Comparison of ENCODE assay signal across 18 cellular contexts in the genomic region with DNA sequence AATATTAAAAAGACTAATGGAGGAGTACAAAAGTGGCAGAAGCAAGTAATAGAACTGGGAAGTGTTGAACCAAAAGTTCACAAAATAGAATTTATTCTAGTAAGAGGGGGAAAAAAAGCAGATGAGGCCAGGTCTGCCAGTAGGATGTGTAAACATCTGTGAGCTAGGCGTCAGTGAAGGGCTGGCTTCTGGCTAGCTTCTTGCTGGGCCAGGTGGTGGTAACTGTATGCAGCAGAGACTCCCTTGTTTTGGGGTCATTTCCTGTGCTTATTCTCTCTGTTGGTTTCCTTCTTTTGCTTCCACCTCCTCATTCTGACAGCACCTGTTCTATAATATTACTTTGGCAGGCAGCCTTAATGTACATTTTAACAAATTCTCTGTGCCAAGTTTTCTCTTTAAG.
A peak's percentile ranks its signal among the peaks of the same experiment; 100 is the strongest.
DNase-seq lines count a peak whose midpoint lies in the region; ATAC-seq and TF ChIP-seq lines count a peak whose summit lies in the region.
"Had no signal": no experiment of that assay in that cellular context is flagged by ENCODE, and none has a peak within 500 bp of the region (broad histone marks: within the 10 kb centered on the region; RNA-seq: fewer than 3 reads in every experiment).

No MANE protein-coding gene starts in this region.

- no peaks in the 10 kb centered on the region for H4K20me1 ChIP-seq in BLaER1

- H3K4me3 ChIP-seq in BLaER1 = no peak overlapping the region
- peak overlapping the region; percentile 10; the same call in 1 of the 2 replicates for H3K4me3 ChIP-seq in HUES64 (ENCODE audit: low read length)
- H3K4me3 ChIP-seq in endodermal cell (ENCODE audit: low read length) = no peak overlapping the region
- no peak overlapping the region for H3K4me3 ChIP-seq in upper lobe of left lung
- H3K4me3 ChIP-seq: pancreas, Peyer's patch, sigmoid colon had no signal

- DNase-seq in NCI-H345 treated with DMSO at 0.1 percent for 48 hours (lab: John Stamatoyannopoulos, UW; ENCODE audit: unreplicated experiment) (peak; percentile 17), endodermal cell (peak; percentile 82), occipital lobe (lab: John Stamatoyannopoulos, UW) (no peak), upper lobe of left lung (no peak), Kasumi-1 (lab: John Stamatoyannopoulos, UW) (no peak)
- DNase-seq in stimulated activated CD4-positive, alpha-beta T cell treated with anti-CD3 and anti-CD28 coated beads, Interleukin-4, amount 100 ng/mL, for 24 hours = no peak
- DNase-seq: activated CD4-positive, alpha-beta memory T cell treated with anti-CD3 and anti-CD28 coated beads for 36 hours; activated naive CD4-positive, alpha-beta T cell treated with anti-CD3 and anti-CD28 coated beads, Interleukin-2, amount 50 U/mL, for 16 hours; activated T-cell treated with anti-CD3 and anti-CD28 coated beads, Interleukin-2, amount 50 U/mL, for 24 hours; CD4-positive, alpha-beta memory T cell; EL; MV-4-11; pancreas; Peyer's patch; sigmoid colon; stimulated activated CD4-positive, alpha-beta T cell treated with anti-CD3 and anti-CD28 coated beads, Interleukin-1b, Interleukin-23, amount 100 ng/mL, for 48 hours had no signal

- H3K36me3 ChIP-seq in BLaER1 (no peaks in the 10 kb centered on the region), HUES64 (ENCODE audit: insufficient read depth, low read length) (no peaks in the 10 kb centered on the region), endodermal cell (ENCODE audit: control insufficient read depth, insufficient read depth, low read length) (no peaks in the 10 kb centered on the region), upper lobe of left lung (no peaks in the 10 kb centered on the region)
- H3K36me3 ChIP-seq: pancreas, Peyer's patch, sigmoid colon had no signal

- 3% methylated on average over 1 of the region's 1 CpG for WGBS in HUES64
- 18% methylated on average over 1 of the region's 1 CpG; no CpG with 5 or more reads in 1 of the 2 experiments for WGBS in endodermal cell (ENCODE audit: insufficient coverage in 1 of 2, insufficient read length in 1 of 2), 2 experiments
- WGBS in upper lobe of left lung, 2 donors = 44 to 67% methylated on average over 1 of the region's 1 CpG

- H3K9me3 ChIP-seq in BLaER1 (no peaks in the 10 kb centered on the region), HUES64 (ENCODE audit: insufficient read depth, low read depth, low read length) (no peaks in the 10 kb centered on the region), endodermal cell (ENCODE audit: control insufficient read depth, low read length) (no peaks in the 10 kb centered on the region), upper lobe of left lung (no peaks in the 10 kb centered on the region)
- H3K9me3 ChIP-seq: pancreas, Peyer's patch, sigmoid colon had no signal

- H3K27ac ChIP-seq in BLaER1 (no peak overlapping the region), HUES64 (ENCODE audit: low read depth, low read length) (peak overlapping the region; percentile 95), endodermal cell (ENCODE audit: low read depth, low read length) (peak overlapping the region; percentile 12), upper lobe of left lung (no peak overlapping the region)
- H3K27ac ChIP-seq: pancreas, Peyer's patch, sigmoid colon had no signal

- no peaks in the 10 kb centered on the region for H3K9me3 Mint-ChIP-seq in endodermal cell

- no peak overlapping the region for H3K4me3 Mint-ChIP-seq in endodermal cell
- H3K4me3 Mint-ChIP-seq: activated CD4-positive, alpha-beta memory T cell treated with anti-CD3 and anti-CD28 coated beads for 36 hours; activated T-cell treated with anti-CD3 and anti-CD28 coated beads, Interleukin-2, amount 50 U/mL, for 24 hours; CD4-positive, alpha-beta memory T cell had no signal

- peaks cover 21% of the 10 kb centered on the region for H3K4me1 Mint-ChIP-seq in endodermal cell
- H3K4me1 Mint-ChIP-seq: CD4-positive, alpha-beta memory T cell had no signal

- H3K27me3 ChIP-seq in BLaER1 (no peaks in the 10 kb centered on the region), HUES64 (ENCODE audit: insufficient read depth, low read length) (no peaks in the 10 kb centered on the region), endodermal cell (ENCODE audit: control insufficient read depth, insufficient read depth, low read length, poor library complexity, severe bottlenecking) (no peaks in the 10 kb centered on the region), upper lobe of left lung (no peaks in the 10 kb centered on the region)
- H3K27me3 ChIP-seq: pancreas, Peyer's patch, sigmoid colon had no signal

- H3K9ac ChIP-seq in BLaER1 = no peak overlapping the region
- H3K9ac ChIP-seq in HUES64 (ENCODE audit: low read depth, low read length) = peak overlapping the region; percentile 46
- no peak overlapping the region for H3K9ac ChIP-seq in endodermal cell (ENCODE audit: extremely low read depth, low read length, poor library complexity, severe bottlenecking)

- H3K4me2 ChIP-seq in BLaER1 = peak overlapping the region; percentile 21

- TF ChIP-seq POLR2A in upper lobe of left lung (IDR thresholded peaks at IDR 0.05) = no peak

- H3K36me3 Mint-ChIP-seq in endodermal cell (ENCODE audit: low read depth) = no peaks in the 10 kb centered on the region
- H3K36me3 Mint-ChIP-seq: activated CD4-positive, alpha-beta memory T cell treated with anti-CD3 and anti-CD28 coated beads for 36 hours; CD4-positive, alpha-beta memory T cell had no signal

- no peak for TF ChIP-seq EP300 in upper lobe of left lung (IDR thresholded peaks at IDR 0.05)

- TF ChIP-seq CTCF in endodermal cell (conservative IDR thresholded peaks at IDR 0.05) (peak; percentile 40), upper lobe of left lung (IDR thresholded peaks at IDR 0.05) (no peak)

- H3K4me1 ChIP-seq in BLaER1 (peaks cover 6% of the 10 kb centered on the region), HUES64 (ENCODE audit: insufficient read depth, low read length) (peaks cover 67% of the 10 kb centered on the region), endodermal cell (ENCODE audit: control insufficient read depth, insufficient read depth, low read length) (peaks cover 3% of the 10 kb centered on the region), upper lobe of left lung (no peaks in the 10 kb centered on the region)
- H3K4me1 ChIP-seq: pancreas, Peyer's patch had no signal

- ATAC-seq in upper lobe of left lung (ENCODE audit: low FRiP score in 2 of 2) = no peak
- ATAC-seq: pancreas had no signal

- peak overlapping the region; percentile 86 for H3K27ac Mint-ChIP-seq in endodermal cell
- H3K27ac Mint-ChIP-seq: activated CD4-positive, alpha-beta memory T cell treated with anti-CD3 and anti-CD28 coated beads for 36 hours; activated T-cell treated with anti-CD3 and anti-CD28 coated beads, Interleukin-2, amount 50 U/mL, for 24 hours; CD4-positive, alpha-beta memory T cell had no signal

- H3K27me3 Mint-ChIP-seq in endodermal cell (ENCODE audit: insufficient read depth) = no peaks in the 10 kb centered on the region
- H3K27me3 Mint-ChIP-seq: activated CD4-positive, alpha-beta memory T cell treated with anti-CD3 and anti-CD28 coated beads for 36 hours; activated T-cell treated with anti-CD3 and anti-CD28 coated beads, Interleukin-2, amount 50 U/mL, for 24 hours; CD4-positive, alpha-beta memory T cell had no signal

Comparison
In these comparisons a context has a peak if more than half of its experiments do, and no peak if none do; other contexts are left out.
1. H3K27ac ChIP-seq: peak in HUES64 (single experiment) and endodermal cell (single experiment); none in BLaER1 (single experiment) and upper lobe of left lung (0 of 4).
2. DNase-seq: peak in NCI-H345 treated with DMSO at 0.1 percent for 48 hours (single experiment) and endodermal cell (single experiment); none in stimulated activated CD4-positive, alpha-beta T cell treated with anti-CD3 and anti-CD28 coated beads, Interleukin-4, amount 100 ng/mL, for 24 hours (single experiment), occipital lobe (single experiment), upper lobe of left lung (0 of 2) and Kasumi-1 (0 of 2).